In genomic region chr17:76562734-76563148, GRCh38 we compare ENCODE assay signal across 9 cellular contexts. TPM values are rescaled to one million over a fixed set of nuclear protein-coding genes. Genes with fewer than 3 reads are reported as not detected.
DNase-seq lines count a peak whose midpoint lies in the region; ATAC-seq and TF ChIP-seq lines count a peak whose summit lies in the region.
"Had no signal": no experiment of that assay in that cellular context is flagged by ENCODE, and none has a peak within 500 bp of the region (broad histone marks: within the 10 kb centered on the region; RNA-seq: fewer than 3 reads in every experiment).

No MANE protein-coding gene starts in this region.

- no peak overlapping the region for H3K4me3 ChIP-seq in testis

- H3K9me3 ChIP-seq in testis = no peaks in the 10 kb centered on the region

- intact Hi-C loops in testis (cut with DNase I; ENCODE audit: low total_unique reads) = no loop called here

- 49 to 79% methylated on average over 6 of the region's 6 CpGs for WGBS in testis, 2 donors

- POLR2A ChIA-PET in activated CD4-positive, alpha-beta T cell treated with anti-CD3 and anti-CD28 coated beads, Interleukin-2, amount 10 ng/mL, durations not matched to agents 7 days and 5 days (lab: Charles Lee) = no interaction called here

- no peak for TF ChIP-seq POLR2A in testis (IDR thresholded peaks at IDR 0.05)

- DNase-seq in activated CD4-positive, alpha-beta T cell treated with anti-CD3 and anti-CD28 coated beads, Interleukin-2, amount 10 ng/mL, durations not matched to agents 7 days and 5 days = no peak
- no peak for DNase-seq in activated CD4-positive, alpha-beta T cell treated with anti-CD3 and anti-CD28 coated beads, Interleukin-2, amount 50 U/mL, for 4 hours
- DNase-seq in glomerular visceral epithelial cell (ENCODE audit: extremely low spot score) = peak; percentile 58
- peak; percentile 59 for DNase-seq in testis
- no peak for DNase-seq in NCI-H345 (lab: John Stamatoyannopoulos, UW)
- no peak for DNase-seq in NCI-H1417 (lab: John Stamatoyannopoulos, UW)
- DNase-seq: NCI-H1092 treated with DMSO at 0.1 percent for 48 hours had no signal

- H3K4me1 ChIP-seq in testis = peaks cover 38% of the 10 kb centered on the region

- ATAC-seq in activated T-helper 17 cell treated with anti-CD3 and anti-CD28 coated beads, Interleukin-2, amount 50 U/mL, for 72 hours (replicated peaks) = peak; percentile 51
- ATAC-seq in GM21825 (IDR thresholded peaks at IDR 0.05; ENCODE audit: unreplicated experiment) = no peak

- H3K36me3 ChIP-seq in testis (ENCODE audit: low read depth, missing control alignments) = no peaks in the 10 kb centered on the region

- H3K4me3 Mint-ChIP-seq in activated CD4-positive, alpha-beta T cell treated with anti-CD3 and anti-CD28 coated beads, Interleukin-2, amount 10 ng/mL, durations not matched to agents 7 days and 5 days = no peak overlapping the region
- H3K4me3 Mint-ChIP-seq in activated T-helper 17 cell treated with anti-CD3 and anti-CD28 coated beads, Interleukin-2, amount 50 U/mL, for 72 hours = peak overlapping the region; percentile 100

- TF ChIP-seq CTCF in testis (IDR thresholded peaks at IDR 0.05) = no peak

- H3K9me3 Mint-ChIP-seq in activated CD4-positive, alpha-beta T cell treated with anti-CD3 and anti-CD28 coated beads, Interleukin-2, amount 10 ng/mL, durations not matched to agents 7 days and 5 days = no peaks in the 10 kb centered on the region
- no peaks in the 10 kb centered on the region for H3K9me3 Mint-ChIP-seq in activated T-helper 17 cell treated with anti-CD3 and anti-CD28 coated beads, Interleukin-2, amount 50 U/mL, for 72 hours

- peak overlapping the region; percentile 72 for H3K27ac Mint-ChIP-seq in activated CD4-positive, alpha-beta T cell treated with anti-CD3 and anti-CD28 coated beads, Interleukin-2, amount 10 ng/mL, durations not matched to agents 7 days and 5 days
- H3K27ac Mint-ChIP-seq in activated T-helper 17 cell treated with anti-CD3 and anti-CD28 coated beads, Interleukin-2, amount 50 U/mL, for 72 hours = peak overlapping the region; percentile 26

- H3K27me3 ChIP-seq in testis = no peaks in the 10 kb centered on the region

- H3K36me3 Mint-ChIP-seq in activated CD4-positive, alpha-beta T cell treated with anti-CD3 and anti-CD28 coated beads, Interleukin-2, amount 10 ng/mL, durations not matched to agents 7 days and 5 days (ENCODE audit: low read depth) = peaks cover 67% of the 10 kb centered on the region
- H3K36me3 Mint-ChIP-seq in activated T-helper 17 cell treated with anti-CD3 and anti-CD28 coated beads, Interleukin-2, amount 50 U/mL, for 72 hours (ENCODE audit: low read depth) = peaks cover 93% of the 10 kb centered on the region

- peaks cover 46% of the 10 kb centered on the region for H3K4me1 Mint-ChIP-seq in activated CD4-positive, alpha-beta T cell treated with anti-CD3 and anti-CD28 coated beads, Interleukin-2, amount 10 ng/mL, durations not matched to agents 7 days and 5 days
- H3K4me1 Mint-ChIP-seq in activated T-helper 17 cell treated with anti-CD3 and anti-CD28 coated beads, Interleukin-2, amount 50 U/mL, for 72 hours = peaks cover 39% of the 10 kb centered on the region

- no peaks in the 10 kb centered on the region for H3K27me3 Mint-ChIP-seq in activated CD4-positive, alpha-beta T cell treated with anti-CD3 and anti-CD28 coated beads, Interleukin-2, amount 10 ng/mL, durations not matched to agents 7 days and 5 days
- H3K27me3 Mint-ChIP-seq in activated T-helper 17 cell treated with anti-CD3 and anti-CD28 coated beads, Interleukin-2, amount 50 U/mL, for 72 hours = no peaks in the 10 kb centered on the region

- CTCF ChIA-PET in activated CD4-positive, alpha-beta T cell treated with anti-CD3 and anti-CD28 coated beads, Interleukin-2, amount 10 ng/mL, durations not matched to agents 7 days and 5 days (lab: Charles Lee) = no interaction called here

- peak overlapping the region in 1 of 2 donors; percentile 29 for H3K27ac ChIP-seq in testis

RNA-seq across cellular contexts. Expression of gene PRCD, which starts 22.9 kb away (rescaled TPM):
- not detected for total RNA-seq in activated CD4-positive, alpha-beta T cell treated with anti-CD3 and anti-CD28 coated beads, Interleukin-2, amount 10 ng/mL, durations not matched to agents 7 days and 5 days
- total RNA-seq in activated T-helper 17 cell treated with anti-CD3 and anti-CD28 coated beads, Interleukin-2, amount 50 U/mL, for 72 hours = not detected
- total RNA-seq in testis = 1 to 10 TPM; 3.2 to 3.8 TPM
- polyA plus RNA-seq in testis (ENCODE audit: insufficient read depth, low read depth, low replicate concordance) = 4.6 TPM

RNA-seq across cellular contexts. Expression of gene ST6GALNAC2, which starts 22.9 kb away (rescaled TPM):
- not detected for total RNA-seq in activated CD4-positive, alpha-beta T cell treated with anti-CD3 and anti-CD28 coated beads, Interleukin-2, amount 10 ng/mL, durations not matched to agents 7 days and 5 days
- total RNA-seq in activated T-helper 17 cell treated with anti-CD3 and anti-CD28 coated beads, Interleukin-2, amount 50 U/mL, for 72 hours = under 1 TPM in 1 of 2 donors, not detected in 1; 0.29 TPM
- 10 to 100 TPM; 29.7 to 87.5 TPM for total RNA-seq in testis
- polyA plus RNA-seq in testis (ENCODE audit: insufficient read depth, low read depth, low replicate concordance) = 107 TPM

RNA-seq across cellular contexts. Expression of gene CYGB, which starts 25.2 kb away (rescaled TPM):
- not detected for total RNA-seq in activated CD4-positive, alpha-beta T cell treated with anti-CD3 and anti-CD28 coated beads, Interleukin-2, amount 10 ng/mL, durations not matched to agents 7 days and 5 days
- not detected for total RNA-seq in activated T-helper 17 cell treated with anti-CD3 and anti-CD28 coated beads, Interleukin-2, amount 50 U/mL, for 72 hours
- 1 to 10 TPM; 3.4 to 7.2 TPM for total RNA-seq in testis
- polyA plus RNA-seq in testis (ENCODE audit: insufficient read depth, low read depth, low replicate concordance) = 9.9 TPM

Comparison
In these comparisons a context has a peak if more than half of its experiments do, and no peak if none do; other contexts are left out.
1. DNase-seq: peak in glomerular visceral epithelial cell (single experiment) and testis (single experiment); none in activated CD4-positive, alpha-beta T cell treated with anti-CD3 and anti-CD28 coated beads, Interleukin-2, amount 10 ng/mL, durations not matched to agents 7 days and 5 days (single experiment), activated CD4-positive, alpha-beta T cell treated with anti-CD3 and anti-CD28 coated beads, Interleukin-2, amount 50 U/mL, for 4 hours (0 of 2), NCI-H345 (single experiment) and NCI-H1417 (0 of 3).
2. RNA of gene ST6GALNAC2, which starts 22.9 kb away (total RNA-seq): 29.7 to 87.5 TPM in testis; 0.29 TPM in activated T-helper 17 cell treated with anti-CD3 and anti-CD28 coated beads, Interleukin-2, amount 50 U/mL, for 72 hours and not detected in activated CD4-positive, alpha-beta T cell treated with anti-CD3 and anti-CD28 coated beads, Interleukin-2, amount 10 ng/mL, durations not matched to agents 7 days and 5 days; every median in the first group is over 10 times any median in the second.